ENCODE assay signal across 10 cellular contexts in genomic region chr9:128006360-128007024, GRCh38. TPM values are rescaled to one million over a fixed set of nuclear protein-coding genes. Genes with fewer than 3 reads are reported as not detected.
A peak's percentile ranks its signal among the peaks of the same experiment; 100 is the strongest.
DNase-seq lines count a peak whose midpoint lies in the region; TF ChIP-seq lines count a peak whose summit lies in the region.
"Had no signal": no experiment of that assay in that cellular context is flagged by ENCODE, and none has a peak within 500 bp of the region (broad histone marks: within the 10 kb centered on the region; RNA-seq: fewer than 3 reads in every experiment).

No MANE protein-coding gene starts in this region.

- peak overlapping the region; percentile 89; the same call in 1 of the 2 replicates for H3K27ac ChIP-seq in SU-DHL-6 (ENCODE audit: low read depth, low read length)
- H3K27ac ChIP-seq in spleen: peak overlapping the region; percentile 73 to 87 (median 82)

- H3K9me3 ChIP-seq in SU-DHL-6 (ENCODE audit: insufficient read depth, low read length): no peaks in the 10 kb centered on the region
- peaks cover 0 to 6% (median 2%) of the 10 kb centered on the region in 8 donors for H3K9me3 ChIP-seq in spleen

- no peaks in the 10 kb centered on the region for H3K9me2 ChIP-seq in SU-DHL-6 (replicated peaks; ENCODE audit: insufficient read depth, low read length)

- 66 to 73% (median 69%) methylated on average over 11 of the region's 11 CpGs for WGBS in spleen, 5 donors

- peaks cover 36% of the 10 kb centered on the region for H3K4me1 Mint-ChIP-seq in T-helper 2 cell treated with Interferon-gamma antibody and Interleukin-4, amounts not matched to agents 5 μg/mL and 100 μg/mL, for 36 hours (ENCODE audit: low read depth)

- H3K27me3 Mint-ChIP-seq in T-helper 2 cell treated with Interferon-gamma antibody and Interleukin-4, amounts not matched to agents 5 μg/mL and 100 μg/mL, for 36 hours (ENCODE audit: low read depth): no peaks in the 10 kb centered on the region

- H3K27ac Mint-ChIP-seq in T-helper 2 cell treated with Interferon-gamma antibody and Interleukin-4, amounts not matched to agents 5 μg/mL and 100 μg/mL, for 36 hours: peak overlapping the region; percentile 46

- no peak overlapping the region for H3K9ac ChIP-seq in SU-DHL-6 (ENCODE audit: low read length)

- H3K4me3 ChIP-seq in SU-DHL-6 (ENCODE audit: insufficient read depth, low read length, poor library complexity, severe bottlenecking) (no peak overlapping the region), spleen (no peak overlapping the region)

- no peaks in the 10 kb centered on the region for H3K79me2 ChIP-seq in SU-DHL-6 (ENCODE audit: insufficient read depth, low read length)

- DNase-seq in T-helper 2 cell treated with Interferon-gamma antibody and Interleukin-4, amounts not matched to agents 5 μg/mL and 100 μg/mL, for 36 hours (ENCODE audit: low spot score): no peak
- DNase-seq in T-helper 2 cell (no peak), dermis microvascular lymphatic vessel endothelial cell (ENCODE audit: low read depth in 2 of 2) (peak; percentile 74 to 75), spleen (no peak), glomerular visceral epithelial cell (ENCODE audit: extremely low spot score) (no peak), NOMO-1 treated with dmso at 0.1 percent for 144 hours (lab: John Stamatoyannopoulos, UW; ENCODE audit: unreplicated experiment) (no peak)
- DNase-seq in activated CD8-positive, alpha-beta memory T cell treated with anti-CD3 and anti-CD28 coated beads, Interleukin-2, amount 50 U/mL, for 4 hours: no peak
- DNase-seq: small intestine had no signal

- intact Hi-C loops in spleen (cut with DNase I; ENCODE audit: low total_unique reads): no loop called here

- no peak overlapping the region for H3K4me3 Mint-ChIP-seq in T-helper 2 cell treated with Interferon-gamma antibody and Interleukin-4, amounts not matched to agents 5 μg/mL and 100 μg/mL, for 36 hours
- H3K4me3 Mint-ChIP-seq: dendritic cell treated with granulocyte-macrophage colony-stimulating factor and Interleukin-4, amounts not matched to agents 40 ng/mL and 50 ng/mL, for 4 days had no signal

- no peak overlapping the region for H2AFZ ChIP-seq in SU-DHL-6 (ENCODE audit: low read depth, low read length, severe bottlenecking)

- H4K20me1 ChIP-seq in SU-DHL-6 (ENCODE audit: low read depth, low read length): no peaks in the 10 kb centered on the region

- TF ChIP-seq POLR2A in spleen (IDR thresholded peaks at IDR 0.05): no peak

- H3F3A ChIP-seq in SU-DHL-6 (ENCODE audit: insufficient read depth): peaks cover 11% of the 10 kb centered on the region

- no peak for TF ChIP-seq CTCF in SU-DHL-6 (IDR thresholded peaks at IDR 0.05; ENCODE audit: insufficient read depth, low read length, poor library complexity, severe bottlenecking)
- TF ChIP-seq CTCF in spleen (IDR thresholded peaks at IDR 0.05 in 8 of 11, conservative IDR thresholded peaks at IDR 0.05 in 3 of 11): no peak

- H3K9me3 Mint-ChIP-seq in T-helper 2 cell treated with Interferon-gamma antibody and Interleukin-4, amounts not matched to agents 5 μg/mL and 100 μg/mL, for 36 hours: peaks cover 4% of the 10 kb centered on the region

- H3K36me3 ChIP-seq in SU-DHL-6 (ENCODE audit: low read length): no peaks in the 10 kb centered on the region
- no peaks in the 10 kb centered on the region for H3K36me3 ChIP-seq in spleen

- peaks cover 7% of the 10 kb centered on the region for H3K36me3 Mint-ChIP-seq in T-helper 2 cell treated with Interferon-gamma antibody and Interleukin-4, amounts not matched to agents 5 μg/mL and 100 μg/mL, for 36 hours (ENCODE audit: low read depth)

- H3K4me1 ChIP-seq in spleen: peaks cover 36 to 69% (median 60%) of the 10 kb centered on the region in 6 donors

- no peaks in the 10 kb centered on the region for H3K27me3 ChIP-seq in SU-DHL-6 (ENCODE audit: low read length)
- H3K27me3 ChIP-seq in spleen (replicated peaks in 1 of 7): no peaks in the 10 kb centered on the region

- H3K4me2 ChIP-seq in SU-DHL-6 (ENCODE audit: low read depth, low read length, poor library complexity, severe bottlenecking): peak overlapping the region; percentile 68

RNA-seq across cellular contexts. Expression of gene EEIG1, which starts 25.7 kb away (rescaled TPM):
- total RNA-seq in dermis microvascular lymphatic vessel endothelial cell (15.0 and 60.1 TPM in 2 replicates), spleen (100 to 1,000 TPM in 1 of 7 donors, 10 to 100 TPM in 6; 27.3 to 102 (median 72.8) TPM)
- polyA plus RNA-seq in spleen: 10 to 100 TPM; 28.6 to 39.6 (median 29.0) TPM

Comparison
In these comparisons a context has a peak if more than half of its experiments do, and no peak if none do; other contexts are left out.
1. DNase-seq: peak in dermis microvascular lymphatic vessel endothelial cell (2 of 2); none in T-helper 2 cell treated with Interferon-gamma antibody and Interleukin-4, amounts not matched to agents 5 μg/mL and 100 μg/mL, for 36 hours (single experiment), T-helper 2 cell (0 of 5), spleen (single experiment), glomerular visceral epithelial cell (single experiment), NOMO-1 treated with dmso at 0.1 percent for 144 hours (single experiment) and activated CD8-positive, alpha-beta memory T cell treated with anti-CD3 and anti-CD28 coated beads, Interleukin-2, amount 50 U/mL, for 4 hours (single experiment).